ENCODE assay signal across 11 cellular contexts in genomic region chr22:37237371-37238268, GRCh38. TPM values are rescaled to one million over a fixed set of nuclear protein-coding genes. Genes with fewer than 3 reads are reported as not detected.
DNase-seq lines count a peak whose midpoint lies in the region; ATAC-seq, FAIRE-seq and TF ChIP-seq lines count a peak whose summit lies in the region.
"Had no signal": no experiment of that assay in that cellular context is flagged by ENCODE, and none has a peak within 500 bp of the region (broad histone marks: within the 10 kb centered on the region; RNA-seq: fewer than 3 reads in every experiment).

No MANE protein-coding gene starts in this region.

- H3K27ac Mint-ChIP-seq in activated T-helper 17 cell treated with anti-CD3 and anti-CD28 coated beads, Interleukin-2, amount 50 U/mL, for 72 hours, result peak overlapping the region; percentile 89

- H3K9me3 Mint-ChIP-seq in activated T-helper 17 cell treated with anti-CD3 and anti-CD28 coated beads, Interleukin-2, amount 50 U/mL, for 72 hours, result no peaks in the 10 kb centered on the region

- no peak for ATAC-seq in activated T-helper 17 cell treated with anti-CD3 and anti-CD28 coated beads, Interleukin-2, amount 50 U/mL, for 72 hours (replicated peaks)
- no peak for ATAC-seq in GM19467 (IDR thresholded peaks at IDR 0.05; ENCODE audit: unreplicated experiment)
- ATAC-seq in GM18511 (IDR thresholded peaks at IDR 0.05; ENCODE audit: unreplicated experiment), result no peak
- no peak for ATAC-seq in HG02981 (IDR thresholded peaks at IDR 0.05; ENCODE audit: unreplicated experiment)
- ATAC-seq: psoas muscle had no signal

- no peak for TF ChIP-seq POLR2A in GM12891 (IDR thresholded peaks at IDR 0.05; ENCODE audit: low read depth, low read length)

- DNase-seq in A172 (ENCODE audit: low spot score), result peak; percentile 32
- no peak for DNase-seq in GM12891 (ENCODE audit: insufficient read length, low spot score)
- DNase-seq in kidney glomerular epithelial cell (lab: John Stamatoyannopoulos, UW), result peak; percentile 25
- DNase-seq in RCC 7860 (ENCODE audit: low spot score), result no peak
- DNase-seq: NCI-H2227 treated with DMSO at 0.1 percent for 48 hours had no signal

- peak; percentile 76 for FAIRE-seq in GM12891 (lab: Jason Lieb, UNC)
- no peak for FAIRE-seq in RCC 7860 (lab: Jason Lieb, UNC)
- FAIRE-seq: keratinocyte had no signal

- H3K27me3 Mint-ChIP-seq in activated T-helper 17 cell treated with anti-CD3 and anti-CD28 coated beads, Interleukin-2, amount 50 U/mL, for 72 hours, result no peaks in the 10 kb centered on the region

- peak overlapping the region; percentile 86 for H3K4me3 Mint-ChIP-seq in activated T-helper 17 cell treated with anti-CD3 and anti-CD28 coated beads, Interleukin-2, amount 50 U/mL, for 72 hours

- peaks cover 100% of the 10 kb centered on the region for H3K36me3 Mint-ChIP-seq in activated T-helper 17 cell treated with anti-CD3 and anti-CD28 coated beads, Interleukin-2, amount 50 U/mL, for 72 hours (ENCODE audit: low read depth)

- H3K4me1 Mint-ChIP-seq in activated T-helper 17 cell treated with anti-CD3 and anti-CD28 coated beads, Interleukin-2, amount 50 U/mL, for 72 hours, result peaks cover 63% of the 10 kb centered on the region

TF ChIP-seq in GM12891, 5 proteins besides CTCF, POLR2A, EP300 and RAD21:
- TF ChIP-seq PAX5 (IDR thresholded peaks at IDR 0.05; ENCODE audit: insufficient read depth, low read length, severe bottlenecking) (no peak), POLR2AphosphoS5 (IDR thresholded peaks at IDR 0.05; ENCODE audit: low read depth, low read length) (no peak), SPI1 (IDR thresholded peaks at IDR 0.05; ENCODE audit: low read depth, low read length) (no peak), POU2F2 (IDR thresholded peaks at IDR 0.05; ENCODE audit: low read depth, low read length) (no peak), TAF1 (IDR thresholded peaks at IDR 0.05; ENCODE audit: low read depth, low read length) (no peak)

RNA-seq across cellular contexts. Expression of gene RAC2, which starts 6.4 kb away (rescaled TPM):
- 51.7 and 60.2 TPM in 2 replicates for total RNA-seq in A172 (2014; rRNA removed; shearing (Covaris generic))
- 448 TPM for polyA plus RNA-seq in GM12891 (2012; ENCODE audit: low read depth, missing spikeins)
- total RNA-seq in activated T-helper 17 cell treated with anti-CD3 and anti-CD28 coated beads, Interleukin-2, amount 50 U/mL, for 72 hours, result 1,000 to 10,000 TPM in 1 of 2 donors, 100 to 1,000 TPM in 1; 674 to 1,069 TPM

RNA-seq across cellular contexts. Expression of gene SSTR3, which starts 25.3 kb away (rescaled TPM):
- not detected in 2 replicates for total RNA-seq in A172 (2014; rRNA removed; shearing (Covaris generic))
- polyA plus RNA-seq in GM12891 (2012; ENCODE audit: low read depth, missing spikeins), result 3.7 TPM
- total RNA-seq in activated T-helper 17 cell treated with anti-CD3 and anti-CD28 coated beads, Interleukin-2, amount 50 U/mL, for 72 hours, result 10 to 100 TPM in 1 of 2 donors, 1 to 10 TPM in 1; 2.6 to 16.2 TPM
- total RNA-seq: psoas muscle had no signal
- polyA plus RNA-seq: keratinocyte had no signal

RNA-seq across cellular contexts. Expression of gene CYTH4, which starts 44.7 kb away (rescaled TPM):
- total RNA-seq in A172 (2014; rRNA removed; shearing (Covaris generic)), result 0.26 and 0.43 TPM in 2 replicates
- polyA plus RNA-seq in GM12891 (2012; ENCODE audit: low read depth, missing spikeins), result 12.4 TPM
- 100 to 1,000 TPM in 1 of 2 donors, 10 to 100 TPM in 1; 53.7 to 124 TPM for total RNA-seq in activated T-helper 17 cell treated with anti-CD3 and anti-CD28 coated beads, Interleukin-2, amount 50 U/mL, for 72 hours

RNA-seq across cellular contexts. Expression of gene C1QTNF6, which starts 49.6 kb away (rescaled TPM):
- total RNA-seq in A172 (2014; rRNA removed; shearing (Covaris generic)), result 2.1 and 7.7 TPM in 2 replicates
- 2.6 TPM for polyA plus RNA-seq in GM12891 (2012; ENCODE audit: low read depth, missing spikeins)
- 10 to 100 TPM in 1 of 2 donors, 1 to 10 TPM in 1; 5.0 to 16.3 TPM for total RNA-seq in activated T-helper 17 cell treated with anti-CD3 and anti-CD28 coated beads, Interleukin-2, amount 50 U/mL, for 72 hours

Comparison
In these comparisons a context has a peak if more than half of its experiments do, and no peak if none do; other contexts are left out.
1. DNase-seq: peak in A172 (single experiment) and kidney glomerular epithelial cell (single experiment); none in GM12891 (single experiment) and RCC 7860 (single experiment).
2. RNA of gene RAC2, which starts 6.4 kb away (total RNA-seq): 674 to 1,069 TPM in activated T-helper 17 cell treated with anti-CD3 and anti-CD28 coated beads, Interleukin-2, amount 50 U/mL, for 72 hours; 51.7 to 60.2 TPM in A172; every median in the first group is over 10 times any median in the second.
3. RNA of gene CYTH4, which starts 44.7 kb away (total RNA-seq): 53.7 to 124 TPM in activated T-helper 17 cell treated with anti-CD3 and anti-CD28 coated beads, Interleukin-2, amount 50 U/mL, for 72 hours; 0.26 to 0.43 TPM in A172; every median in the first group is over 10 times any median in the second.